In genomic region chr18:28109781-28110460, GRCh38 we compare ENCODE assay signal across 25 cellular contexts.
DNase-seq lines count a peak whose midpoint lies in the region; ATAC-seq, FAIRE-seq and TF ChIP-seq lines count a peak whose summit lies in the region.
"Had no signal": no experiment of that assay in that cellular context is flagged by ENCODE, and none has a peak within 500 bp of the region (broad histone marks: within the 10 kb centered on the region; RNA-seq: fewer than 3 reads in every experiment).

No MANE protein-coding gene starts in this region.

- H3K4me3 ChIP-seq in heart right ventricle (no peak overlapping the region), adipocyte (ENCODE audit: low read length) (no peak overlapping the region), smooth muscle cell (no peak overlapping the region), HepG2 (replicated peaks in 1 of 3; ENCODE audit: insufficient read depth in 1 of 3, low read depth in 2 of 3, low read length in 3 of 3) (no peak overlapping the region)
- H3K4me3 ChIP-seq: A549; BLaER1 treated with 17β-estradiol and CSF1 and Interleukin-3, amounts not matched to agents 10 nM and 100 nM; spleen had no signal

- H2AFZ ChIP-seq in smooth muscle cell (ENCODE audit: low read depth) (no peak overlapping the region), HepG2 (ENCODE audit: low read length) (no peak overlapping the region)

- H4K20me1 ChIP-seq in smooth muscle cell (ENCODE audit: low read depth) (no peaks in the 10 kb centered on the region), HepG2 (ENCODE audit: insufficient read depth, low read length) (no peaks in the 10 kb centered on the region)
- H4K20me1 ChIP-seq: BLaER1 treated with 17β-estradiol and CSF1 and Interleukin-3, amounts not matched to agents 10 nM and 100 nM had no signal

- in situ Hi-C loops in HepG2 (cut with HindIII; ENCODE audit: extremely low pct_ligation_motif_present, low pct_unique_long_range_greater_than_20kb) = no loop called here

- H3K4me1 ChIP-seq in heart right ventricle (peaks cover 0 to 73% (median 14%) of the 10 kb centered on the region in 9 donors), adipocyte (ENCODE audit: control insufficient read depth, insufficient read depth, low read length) (peaks cover 55% of the 10 kb centered on the region), smooth muscle cell (ENCODE audit: low read depth) (peaks cover 84% of the 10 kb centered on the region), HepG2 (ENCODE audit: insufficient read depth, low read length) (peaks cover 50% of the 10 kb centered on the region)
- H3K4me1 ChIP-seq: spleen had no signal

- H3K79me2 ChIP-seq in smooth muscle cell (ENCODE audit: low read depth) (peaks cover 74% of the 10 kb centered on the region), HepG2 (ENCODE audit: insufficient read depth, low read length) (peaks cover 16% of the 10 kb centered on the region)

- BruUV-seq in HepG2 (replicated peaks; lab: Mats Ljungman, UMichigan) = no TSS peak

- 53 to 60% methylated on average over 3 of the region's 3 CpGs for WGBS in heart right ventricle, 2 donors
- WGBS in smooth muscle cell (ENCODE audit: low lambda C conversion rate) = 50% methylated on average over 3 of the region's 3 CpGs
- 96% methylated on average over 3 of the region's 3 CpGs for WGBS in HepG2 (ENCODE audit: low lambda C conversion rate)

- TF ChIP-seq POLR2A in erythroblast (IDR thresholded peaks at IDR 0.05; ENCODE audit: low read length) (no peak), HepG2 (IDR thresholded peaks at IDR 0.05; ENCODE audit: insufficient read depth in 1 of 2, low read depth in 2 of 2, low read length in 2 of 2) (no peak)

- H3K9ac ChIP-seq in adipocyte (ENCODE audit: low read length) (no peak overlapping the region), smooth muscle cell (ENCODE audit: low read depth) (no peak overlapping the region), HepG2 (ENCODE audit: insufficient read depth, low read depth, low read length) (no peak overlapping the region)
- H3K9ac ChIP-seq: BLaER1 treated with 17β-estradiol and CSF1 and Interleukin-3, amounts not matched to agents 10 nM and 100 nM had no signal

- H3F3A ChIP-seq in smooth muscle cell (ENCODE audit: low read depth) = peaks cover 32% of the 10 kb centered on the region

- TF ChIP-seq CTCF in heart right ventricle (IDR thresholded peaks at IDR 0.05) (no peak), smooth muscle cell (IDR thresholded peaks at IDR 0.05; ENCODE audit: borderline replicate concordance, insufficient read depth, poor library complexity, severe bottlenecking) (no peak), HepG2 (CRISPR knock-in tag; IDR thresholded peaks at IDR 0.05) (no peak)

- ATAC-seq in heart right ventricle = no peak
- ATAC-seq in left ventricle myocardium superior = no peak
- no peak for ATAC-seq in HepG2
- no peak for ATAC-seq in HG03571 (IDR thresholded peaks at IDR 0.05; ENCODE audit: unreplicated experiment)
- ATAC-seq: A549; activated CD4-positive, alpha-beta T cell treated with anti-CD3 and anti-CD28 coated beads for 36 hours; natural killer cell had no signal

- no peak for FAIRE-seq in HepG2 (lab: Jason Lieb, UNC)
- FAIRE-seq: A549, islet of Langerhans, urothelium cell line had no signal

- CTCF ChIA-PET in HepG2 (lab: Yijun Ruan, JAX; ENCODE audit: low intra/inter-chr PET ratio, low total read pairs) = no interaction called here

- intact Hi-C loops in heart right ventricle (cut with DNase I) (loop anchor here in 8 of 10 donors (5.0 to 10.0 kb wide), 6 partner anchors 42 to 333 kb away; partner anchors contain the start of gene CDH2 (in 5 of the 8)), left ventricle myocardium superior (cut with micrococcal nuclease) (loop anchor here (10.0 kb wide), 2 partner anchors 65 to 115 kb away; no protein-coding TSS in a partner anchor), HepG2 (cut with micrococcal nuclease; ENCODE audit: unreplicated experiment) (loop anchor here (5.0 kb wide), 1 partner anchor 423 kb away; no protein-coding TSS in a partner anchor)

- no peak for TF ChIP-seq RAD21 in HepG2 (CRISPR knock-in tag; IDR thresholded peaks at IDR 0.05)

- H3K4me2 ChIP-seq in smooth muscle cell = peak overlapping the region; percentile 80
- H3K4me2 ChIP-seq in HepG2 (ENCODE audit: low read depth, low read length) = no peak overlapping the region
- H3K4me2 ChIP-seq: BLaER1 treated with 17β-estradiol and CSF1 and Interleukin-3, amounts not matched to agents 10 nM and 100 nM had no signal

- H3K27ac ChIP-seq in heart right ventricle (peak overlapping the region in 9 of 10 donors; percentile 59 to 88 (median 85)), smooth muscle cell (ENCODE audit: low read depth) (peak overlapping the region; percentile 99), HepG2 (ENCODE audit: extremely low read length, insufficient read depth, low read length) (no peak overlapping the region)
- H3K27ac ChIP-seq: BLaER1 treated with 17β-estradiol and CSF1 and Interleukin-3, amounts not matched to agents 10 nM and 100 nM; spleen had no signal

- POLR2A ChIA-PET in HepG2 (lab: Yijun Ruan, JAX) = no interaction called here

- no peaks in the 10 kb centered on the region for H3K27me3 ChIP-seq in heart right ventricle
- H3K27me3 ChIP-seq in adipocyte (replicated peaks; ENCODE audit: control insufficient read depth, insufficient read depth, low read length) = no peaks in the 10 kb centered on the region
- no peaks in the 10 kb centered on the region for H3K27me3 ChIP-seq in smooth muscle cell (ENCODE audit: low read depth)
- no peaks in the 10 kb centered on the region for H3K27me3 ChIP-seq in HepG2 (ENCODE audit: control insufficient read depth in 1 of 2, insufficient read depth in 2 of 2, low read length in 2 of 2)
- H3K27me3 ChIP-seq: BLaER1 treated with 17β-estradiol and CSF1 and Interleukin-3, amounts not matched to agents 10 nM and 100 nM; spleen had no signal

- H3K9me3 ChIP-seq in heart right ventricle (no peaks in the 10 kb centered on the region), adipocyte (ENCODE audit: control insufficient read depth, low read length) (no peaks in the 10 kb centered on the region), smooth muscle cell (replicated peaks; ENCODE audit: low read depth) (no peaks in the 10 kb centered on the region), HepG2 (ENCODE audit: low read length) (no peaks in the 10 kb centered on the region)
- H3K9me3 ChIP-seq: A549; BLaER1 treated with 17β-estradiol and CSF1 and Interleukin-3, amounts not matched to agents 10 nM and 100 nM; spleen had no signal

- DNase-seq in heart right ventricle (no peak), left ventricle myocardium superior (no peak), adipocyte (ENCODE audit: low read depth) (peak; percentile 72), globus pallidus (ENCODE audit: low spot score) (peak; percentile 41), smooth muscle cell (lab: John Stamatoyannopoulos, UW; ENCODE audit: unreplicated experiment) (no peak), erythroblast (lab: John Stamatoyannopoulos, UW) (no peak), HepG2 (ENCODE audit: low spot score) (no peak)
- DNase-seq: activated CD4-positive, alpha-beta T cell treated with anti-CD3 and anti-CD28 coated beads for 36 hours; Calu3; central memory CD4-positive, alpha-beta T cell; effector memory CD4-positive, alpha-beta T cell; GDM1; HCEC 1CT; KBM-7; MV-4-11; natural killer cell; NCI-H187; spleen; stimulated activated CD8-positive, alpha-beta memory T cell treated with anti-CD3 and anti-CD28 coated beads, Interleukin-4, amount 100 ng/mL, for 48 hours; SW 1271 had no signal

- H3K36me3 ChIP-seq in heart right ventricle (no peaks in the 10 kb centered on the region), adipocyte (ENCODE audit: control insufficient read depth, insufficient read depth, low read length, severe bottlenecking) (no peaks in the 10 kb centered on the region), smooth muscle cell (ENCODE audit: low read depth) (no peaks in the 10 kb centered on the region), HepG2 (replicated peaks in 1 of 2; ENCODE audit: control insufficient read depth in 1 of 2, insufficient read depth in 2 of 2, low read length in 2 of 2) (no peaks in the 10 kb centered on the region)
- H3K36me3 ChIP-seq: BLaER1 treated with 17β-estradiol and CSF1 and Interleukin-3, amounts not matched to agents 10 nM and 100 nM; spleen had no signal

- TF ChIP-seq EP300 in HepG2 (IDR thresholded peaks at IDR 0.05; ENCODE audit: low read depth in 2 of 2, low read length in 2 of 2) (no peak), HepG2 (CRISPR knock-in tag; IDR thresholded peaks at IDR 0.05; ENCODE audit: borderline replicate concordance) (no peak)

TF ChIP-seq in HepG2, 621 proteins besides CTCF, POLR2A, EP300 and RAD21:
- TF ChIP-seq SIX4 (CRISPR knock-in tag; IDR thresholded peaks at IDR 0.05) = no peak
- no peak for TF ChIP-seq FIP1L1 (IDR thresholded peaks at IDR 0.05; ENCODE audit: borderline replicate concordance, insufficient read depth, low read depth, low read length)
- TF ChIP-seq MNT (IDR thresholded peaks at IDR 0.05) = no peak
- TF ChIP-seq SOX13 (IDR thresholded peaks at IDR 0.05) = no peak
- TF ChIP-seq SOX13 (CRISPR knock-in tag; conservative IDR thresholded peaks at IDR 0.05 in 1 of 2, IDR thresholded peaks at IDR 0.05 in 1 of 2) = no peak
TF ChIP-seq in HepG2: peak in this region for 0.

Comparison
In these comparisons a context has a peak if more than half of its experiments do, and no peak if none do; other contexts are left out.
1. DNase-seq: peak in adipocyte (single experiment) and globus pallidus (single experiment); none in heart right ventricle (0 of 2), left ventricle myocardium superior (single experiment), smooth muscle cell (single experiment), erythroblast (0 of 2) and HepG2 (single experiment).